Comparison of ENCODE assay signal across 8 cellular contexts in the genomic region with DNA sequence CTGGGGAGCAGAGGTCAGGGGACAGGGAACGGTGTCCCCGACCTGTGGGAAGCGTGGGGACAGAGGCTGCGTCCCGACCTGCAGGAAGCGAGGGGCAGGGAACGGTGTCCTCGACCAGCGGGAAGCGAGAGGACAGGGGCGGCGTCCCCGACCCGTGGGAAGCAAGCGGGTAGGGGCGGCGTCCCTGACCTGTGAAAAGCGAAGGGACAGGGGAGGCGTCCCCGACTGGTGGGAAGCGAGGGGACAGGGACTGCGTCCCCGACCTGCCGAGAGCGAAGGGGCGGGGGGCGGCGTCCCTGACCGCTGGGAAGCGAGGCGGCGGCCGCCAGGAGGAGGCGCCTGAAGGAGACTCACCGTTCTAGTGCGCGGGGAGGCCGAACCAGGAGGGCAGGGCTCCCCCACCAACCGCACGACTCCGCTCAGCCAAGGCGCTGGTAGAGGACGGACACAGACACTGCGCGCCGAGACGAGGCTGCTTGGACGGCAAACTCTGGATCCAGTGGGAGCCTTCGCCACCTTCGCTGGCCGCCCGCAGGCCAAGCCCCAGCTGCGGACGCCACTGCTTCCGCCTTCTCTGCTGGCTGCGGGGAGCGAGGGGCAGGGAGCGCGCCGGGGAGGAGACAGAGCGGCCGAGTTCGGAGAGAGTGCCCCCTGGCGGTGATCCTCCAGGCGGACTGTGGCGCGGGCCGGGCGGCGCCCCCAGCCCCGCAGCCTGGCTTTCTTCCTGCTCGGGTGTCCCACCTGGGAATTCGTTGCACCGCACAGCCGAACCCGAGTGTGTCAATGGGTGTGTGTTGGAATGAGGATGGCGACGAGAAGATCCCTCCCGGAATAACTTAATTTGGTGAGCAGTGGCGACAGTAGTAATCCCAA. TPM values are rescaled to one million over a fixed set of nuclear protein-coding genes. Genes with fewer than 3 reads are reported as not detected.
A peak's percentile ranks its signal among the peaks of the same experiment; 100 is the strongest.
DNase-seq lines count a peak whose midpoint lies in the region; ATAC-seq and TF ChIP-seq lines count a peak whose summit lies in the region.

A gene with protein sequence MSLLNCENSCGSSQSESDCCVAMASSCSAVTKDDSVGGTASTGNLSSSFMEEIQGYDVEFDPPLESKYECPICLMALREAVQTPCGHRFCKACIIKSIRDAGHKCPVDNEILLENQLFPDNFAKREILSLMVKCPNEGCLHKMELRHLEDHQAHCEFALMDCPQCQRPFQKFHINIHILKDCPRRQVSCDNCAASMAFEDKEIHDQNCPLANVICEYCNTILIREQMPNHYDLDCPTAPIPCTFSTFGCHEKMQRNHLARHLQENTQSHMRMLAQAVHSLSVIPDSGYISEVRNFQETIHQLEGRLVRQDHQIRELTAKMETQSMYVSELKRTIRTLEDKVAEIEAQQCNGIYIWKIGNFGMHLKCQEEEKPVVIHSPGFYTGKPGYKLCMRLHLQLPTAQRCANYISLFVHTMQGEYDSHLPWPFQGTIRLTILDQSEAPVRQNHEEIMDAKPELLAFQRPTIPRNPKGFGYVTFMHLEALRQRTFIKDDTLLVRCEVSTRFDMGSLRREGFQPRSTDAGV (minus strand): TSS at position 579 of the 873 bp plus-strand sequence. CDS start 8,757 bp downstream, outside the sequence.

- peak within 1 kb of the TSS; percentile 80 for H3K56ac ChIP-seq in IMR-90 (ENCODE audit: extremely low read depth, insufficient read depth, low read length)

- no peak; the same call in 1 of the 2 replicates for TF ChIP-seq RAD21 in IMR-90 (IDR thresholded peaks at IDR 0.05; ENCODE audit: low read length)

- peak; percentile 89 for TF ChIP-seq POLR2A in IMR-90 (IDR thresholded peaks at IDR 0.05; ENCODE audit: low read depth, low read length)
- peak; percentile 87 to 95 for TF ChIP-seq POLR2A in Peyer's patch (IDR thresholded peaks at IDR 0.05)

- CTCF ChIA-PET in IMR-90 (lab: Yijun Ruan, JAX) = interaction anchor here (0.6 to 2.0 kb wide), 4 partner anchors 9 to 112 kb away, joined by 3 to 6 read pairs (median 3); no protein-coding TSS in a partner anchor
- CTCF ChIA-PET in naive thymus-derived CD4-positive, alpha-beta T cell (lab: Charles Lee) = interaction anchor here (0.7 to 2.3 kb wide), 4 partner anchors 8 to 17 kb away, joined by 3 to 9 read pairs (median 4); no protein-coding TSS in a partner anchor

- H3K9me1 ChIP-seq in IMR-90 (ENCODE audit: insufficient read depth, low read length) = no peaks in the 10 kb centered on the region

- H3K4me1 Mint-ChIP-seq in naive thymus-derived CD4-positive, alpha-beta T cell = peaks cover 21 to 42% (median 31%) of the 10 kb centered on the region in 7 donors
- peaks cover 13 to 30% of the 10 kb centered on the region in 2 donors for H3K4me1 Mint-ChIP-seq in stimulated activated naive B cell treated with anti-CD40 and anti-IgM and Interleukin-4, amounts not matched to agents 10 μg/mL and 1 μg/mL and 100 μg/mL, for 72 hours

- H3K4me3 ChIP-seq in IMR-90 (ENCODE audit: insufficient read depth, low read depth, low read length) = peak within 1 kb of the TSS; percentile 95
- peak within 1 kb of the TSS; percentile 84 to 99 (median 86) for H3K4me3 ChIP-seq in Peyer's patch
- peak within 1 kb of the TSS; percentile 79 to 98 (median 94) for H3K4me3 ChIP-seq in fibroblast of lung (replicated peaks in 1 of 4; ENCODE audit: control extremely low read depth in 1 of 4, insufficient read depth in 1 of 4, low read depth in 3 of 4, low read length in 4 of 4)
- peak within 1 kb of the TSS; percentile 82 for H3K4me3 ChIP-seq in naive thymus-derived CD4-positive, alpha-beta T cell (ENCODE audit: low read length)

- H3K79me1 ChIP-seq in IMR-90 (ENCODE audit: low read depth in 1 of 2, low read length in 2 of 2) = peaks cover 0 to 41% of the 10 kb centered on the region in 2 experiments; a peak in 2 of 4 replicates

- DNase-seq in DMS79 (lab: John Stamatoyannopoulos, UW) = peak; percentile 37
- peak; percentile 74 for DNase-seq in IMR-90
- DNase-seq in Peyer's patch = peak; percentile 89 to 96 (median 95)
- DNase-seq in activated T-helper 1 cell treated with Interleukin-2 at 50 U/mL for 16 hours (ENCODE audit: low read depth) = peak; percentile 84
- peak; percentile 81 to 85 for DNase-seq in fibroblast of lung (ENCODE audit: low read depth in 2 of 2)
- peak; percentile 75 to 95 (median 87) for DNase-seq in naive thymus-derived CD4-positive, alpha-beta T cell
- peak; percentile 82 for DNase-seq in stimulated activated naive B cell treated with anti-CD40 and anti-IgM and Interleukin-4, amounts not matched to agents 10 μg/mL and 1 μg/mL and 100 μg/mL, for 72 hours

- H3K9me3 Mint-ChIP-seq in naive thymus-derived CD4-positive, alpha-beta T cell = peaks cover 0 to 2% (median 0%) of the 10 kb centered on the region in 11 donors
- H3K9me3 Mint-ChIP-seq in stimulated activated naive B cell treated with anti-CD40 and anti-IgM and Interleukin-4, amounts not matched to agents 10 μg/mL and 1 μg/mL and 100 μg/mL, for 72 hours = peaks cover 3 to 4% of the 10 kb centered on the region in 2 donors

- peak within 1 kb of the TSS; percentile 90 for H3K18ac ChIP-seq in IMR-90 (ENCODE audit: low read depth, low read length)

- H3K23ac ChIP-seq in IMR-90 (ENCODE audit: low read depth, low read length) = peak within 1 kb of the TSS; percentile 100

- peak within 1 kb of the TSS; percentile 98 for H2AK9ac ChIP-seq in IMR-90 (replicated peaks; ENCODE audit: low read depth, low read length, poor library complexity)

- peak; percentile 97 for ATAC-seq in GM21529 (IDR thresholded peaks at IDR 0.05; ENCODE audit: unreplicated experiment)
- ATAC-seq in IMR-90 (ENCODE audit: low read depth) = peak; percentile 95
- ATAC-seq in naive thymus-derived CD4-positive, alpha-beta T cell = peak; percentile 99
- ATAC-seq in stimulated activated naive B cell treated with anti-CD40 and anti-IgM and Interleukin-4, amounts not matched to agents 10 μg/mL and 1 μg/mL and 100 μg/mL, for 72 hours (replicated peaks) = peak; percentile 98

- H2BK5ac ChIP-seq in IMR-90 (ENCODE audit: low read depth, low read length, poor library complexity, severe bottlenecking) = peak within 1 kb of the TSS; percentile 97

- peak within 1 kb of the TSS; percentile 84 for H2AK5ac ChIP-seq in IMR-90 (ENCODE audit: low read depth, low read length)

- 0% methylated on average over 30 of the region's 80 CpGs; no CpG with 5 or more reads in 1 of the 2 experiments for WGBS in IMR-90 (ENCODE audit: extremely low coverage in 2 of 2, insufficient read length in 1 of 2), 2 experiments

- H2AFZ ChIP-seq in IMR-90 (replicated peaks; ENCODE audit: low read length, poor library complexity) = peak within 1 kb of the TSS; percentile 100
- peak within 1 kb of the TSS; percentile 98 for H2AFZ ChIP-seq in fibroblast of lung (ENCODE audit: low read length)

- peaks cover 3 to 23% (median 9%) of the 10 kb centered on the region in 5 donors for H3K27me3 Mint-ChIP-seq in naive thymus-derived CD4-positive, alpha-beta T cell
- H3K27me3 Mint-ChIP-seq in stimulated activated naive B cell treated with anti-CD40 and anti-IgM and Interleukin-4, amounts not matched to agents 10 μg/mL and 1 μg/mL and 100 μg/mL, for 72 hours = peaks cover 0 to 6% of the 10 kb centered on the region in 2 donors

- peak within 1 kb of the TSS; percentile 99 for H3K14ac ChIP-seq in IMR-90 (replicated peaks; ENCODE audit: low read depth, low read length)

- H3K36me3 ChIP-seq in IMR-90 (ENCODE audit: control insufficient read depth, insufficient read depth, low read length) (no peaks in the 10 kb centered on the region; the same call in 1 of the 2 replicates), Peyer's patch (no peaks in the 10 kb centered on the region), fibroblast of lung (ENCODE audit: control insufficient read depth, insufficient read depth, low read length) (no peaks in the 10 kb centered on the region)
- H3K36me3 ChIP-seq in naive thymus-derived CD4-positive, alpha-beta T cell (ENCODE audit: control insufficient read depth in 2 of 3, insufficient read depth in 3 of 3, low read length in 3 of 3) = peaks cover 0 to 7% (median 0%) of the 10 kb centered on the region in 3 experiments

- TF ChIP-seq CTCF in IMR-90 (conservative IDR thresholded peaks at IDR 0.05; ENCODE audit: low read depth, low read length) = peak; percentile 80
- TF ChIP-seq CTCF in Peyer's patch (IDR thresholded peaks at IDR 0.05) = peak; percentile 78 to 93 (median 92)
- TF ChIP-seq CTCF in fibroblast of lung (conservative IDR thresholded peaks at IDR 0.05 in 1 of 2, IDR thresholded peaks at IDR 0.05 in 1 of 2; ENCODE audit: low read depth in 1 of 2, low read length in 2 of 2) = peak; percentile 69

- H3K27me3 ChIP-seq in IMR-90 (ENCODE audit: control insufficient read depth, insufficient read depth, low read length) (no peaks in the 10 kb centered on the region), Peyer's patch (no peaks in the 10 kb centered on the region), fibroblast of lung (ENCODE audit: control insufficient read depth, insufficient read depth, low read length) (no peaks in the 10 kb centered on the region)
- no peaks in the 10 kb centered on the region for H3K27me3 ChIP-seq in naive thymus-derived CD4-positive, alpha-beta T cell (ENCODE audit: control insufficient read depth in 2 of 2, insufficient read depth in 2 of 2, low read length in 2 of 2)

- H4K20me1 ChIP-seq in IMR-90 (ENCODE audit: insufficient read depth, low read length) (peaks cover 15% of the 10 kb centered on the region), fibroblast of lung (ENCODE audit: control insufficient read depth, extremely low read depth, insufficient read depth, low read length) (no peaks in the 10 kb centered on the region)

- H3K4me3 Mint-ChIP-seq in naive thymus-derived CD4-positive, alpha-beta T cell = peak within 1 kb of the TSS; percentile 89 to 99 (median 97)
- H3K4me3 Mint-ChIP-seq in stimulated activated naive B cell treated with anti-CD40 and anti-IgM and Interleukin-4, amounts not matched to agents 10 μg/mL and 1 μg/mL and 100 μg/mL, for 72 hours = peak within 1 kb of the TSS; percentile 92 to 98

- peak within 1 kb of the TSS; percentile 93 for H3K4me2 ChIP-seq in IMR-90 (ENCODE audit: low read depth, low read length)
- H3K4me2 ChIP-seq in fibroblast of lung (ENCODE audit: extremely low read depth, insufficient read depth, low read length) = peak within 1 kb of the TSS; percentile 97

- H2BK20ac ChIP-seq in IMR-90 (ENCODE audit: low read depth, low read length) = peak within 1 kb of the TSS; percentile 51; the same call in 1 of the 2 replicates

- no peaks in the 10 kb centered on the region for H3K4me1 ChIP-seq in IMR-90 (ENCODE audit: control insufficient read depth, insufficient read depth, low read length)
- peaks cover 0 to 10% (median 2%) of the 10 kb centered on the region in 4 donors for H3K4me1 ChIP-seq in Peyer's patch
- H3K4me1 ChIP-seq in fibroblast of lung (ENCODE audit: control insufficient read depth, extremely low read depth, insufficient read depth, low read length) = peaks cover 2% of the 10 kb centered on the region
- peaks cover 5 to 13% of the 10 kb centered on the region in 2 donors for H3K4me1 ChIP-seq in naive thymus-derived CD4-positive, alpha-beta T cell (ENCODE audit: control insufficient read depth in 2 of 2, insufficient read depth in 2 of 2, low read length in 2 of 2)

- in situ Hi-C loops in IMR-90 (cut with MboI; ENCODE audit: low sequenced_read_pairs) = no loop called here

- no TSS peak for BruUV-seq in IMR-90 (replicated peaks; lab: Mats Ljungman, UMichigan)

- H3K27ac ChIP-seq in IMR-90 (ENCODE audit: insufficient read depth, low read length) = peak within 1 kb of the TSS; percentile 97
- H3K27ac ChIP-seq in Peyer's patch = peak within 1 kb of the TSS; percentile 86 to 97 (median 90)
- peak within 1 kb of the TSS; percentile 90 for H3K27ac ChIP-seq in fibroblast of lung (ENCODE audit: insufficient read depth, low read length)
- peak within 1 kb of the TSS; percentile 84 for H3K27ac ChIP-seq in naive thymus-derived CD4-positive, alpha-beta T cell (ENCODE audit: low read depth, low read length)

- POLR2A ChIA-PET in IMR-90 (lab: Charles Lee; ENCODE audit: unreplicated experiment) = no interaction called here
- POLR2A ChIA-PET in naive thymus-derived CD4-positive, alpha-beta T cell (lab: Charles Lee) = interaction anchor here (0.7 kb wide), 1 partner anchor 221 kb away, joined by 6 read pairs; no protein-coding TSS in a partner anchor

- peak within 1 kb of the TSS; percentile 100 for H3K4ac ChIP-seq in IMR-90 (ENCODE audit: low read depth, low read length)

- peaks cover 0 to 3% (median 0%) of the 10 kb centered on the region in 5 donors for H3K36me3 Mint-ChIP-seq in naive thymus-derived CD4-positive, alpha-beta T cell
- H3K36me3 Mint-ChIP-seq in stimulated activated naive B cell treated with anti-CD40 and anti-IgM and Interleukin-4, amounts not matched to agents 10 μg/mL and 1 μg/mL and 100 μg/mL, for 72 hours = peaks cover 2 to 8% of the 10 kb centered on the region in 2 donors

- H3K9me3 ChIP-seq in IMR-90 (ENCODE audit: control insufficient read depth, insufficient read depth, low read length) (0 out of 2 replicates have a peak, but pooled peaks cover 2% of the 10 kb centered on the region), Peyer's patch (no peaks in the 10 kb centered on the region), fibroblast of lung (ENCODE audit: control insufficient read depth, insufficient read depth, low read depth, low read length) (no peaks in the 10 kb centered on the region)
- no peaks in the 10 kb centered on the region for H3K9me3 ChIP-seq in naive thymus-derived CD4-positive, alpha-beta T cell (ENCODE audit: control insufficient read depth in 2 of 3, low read length in 3 of 3)

- peak within 1 kb of the TSS; percentile 87 to 98 (median 94) for H3K27ac Mint-ChIP-seq in naive thymus-derived CD4-positive, alpha-beta T cell
- H3K27ac Mint-ChIP-seq in stimulated activated naive B cell treated with anti-CD40 and anti-IgM and Interleukin-4, amounts not matched to agents 10 μg/mL and 1 μg/mL and 100 μg/mL, for 72 hours = peak within 1 kb of the TSS; percentile 98

- H3K9ac ChIP-seq in IMR-90 (ENCODE audit: low read depth, low read length) (peak within 1 kb of the TSS; percentile 97), fibroblast of lung (ENCODE audit: insufficient read depth, low read length) (peak within 1 kb of the TSS; percentile 93)

- intact Hi-C loops in IMR-90 (cut with micrococcal nuclease) = no loop called here
- intact Hi-C loops in naive thymus-derived CD4-positive, alpha-beta T cell (cut with micrococcal nuclease) = loop anchor here (1.0 to 5.0 kb wide), 10 partner anchors 17 to 1593 kb away; a partner anchor contains a TSS

- peak within 1 kb of the TSS; percentile 98 for H4K5ac ChIP-seq in IMR-90 (ENCODE audit: low read depth, low read length)

- H4K8ac ChIP-seq in IMR-90 (ENCODE audit: low read depth in 2 of 2, low read length in 2 of 2) = peak within 1 kb of the TSS; percentile 78 to 99

- dilution Hi-C loops in IMR-90 (cut with HindIII; ENCODE audit: low sequenced_read_pairs, unreplicated experiment) = no loop called here

- H3K79me2 ChIP-seq in fibroblast of lung (ENCODE audit: control insufficient read depth, insufficient read depth, low read length) = peaks cover 33% of the 10 kb centered on the region

- peak within 1 kb of the TSS; percentile 94 for H4K91ac ChIP-seq in IMR-90 (ENCODE audit: insufficient read depth, low read depth, low read length)

- H2BK15ac ChIP-seq in IMR-90 (ENCODE audit: low read depth, low read length) = peak within 1 kb of the TSS; percentile 50; the same call in 1 of the 3 replicates

- peak within 1 kb of the TSS; percentile 97 for H2BK120ac ChIP-seq in IMR-90 (ENCODE audit: low read depth, low read length)

RNA-seq across cellular contexts. Expression of the gene that starts here (rescaled TPM):
- total RNA-seq in IMR-90 (2012; rRNA removed) (15.3 and 17.6 TPM in 2 replicates), Peyer's patch (10 to 100 TPM in 3 of 4 donors, 1 to 10 TPM in 1; 6.6 to 25.1 (median 18.4) TPM), fibroblast of lung (5.6 and 6.6 TPM in 2 replicates)
- polyA plus RNA-seq in IMR-90 (2012; rRNA removed) (5.6 and 6.0 TPM in 2 replicates), fibroblast of lung (7.5 and 9.0 TPM in 2 replicates)
- 1.5 and 1.9 TPM in 2 replicates for polyA plus RNA-seq in IMR-90 (2012; cell fraction: cytosol; rRNA removed)
- polyA plus RNA-seq in IMR-90 (2012; cell fraction: nucleus; rRNA removed; ENCODE audit: low replicate concordance) = 1.4 and 10.2 TPM in 2 replicates
- 4.7 and 5.0 TPM in 2 replicates for polyA plus RNA-seq in fibroblast of lung (2012)
- polyA minus RNA-seq in fibroblast of lung (ENCODE audit: low replicate concordance) = 6.4 and 15.6 TPM in 2 replicates
- total RNA-seq in naive thymus-derived CD4-positive, alpha-beta T cell = 10 to 100 TPM; 14.7 to 22.2 (median 20.6) TPM
- 1 to 10 TPM; 7.9 to 9.6 TPM for polyA plus RNA-seq in naive thymus-derived CD4-positive, alpha-beta T cell

Comparison
In these comparisons a context has a peak if more than half of its experiments do, and no peak if none do; other contexts are left out.
1. Peak in every context shown above with its lines: DNase-seq, ATAC-seq, H3K4me3 ChIP-seq and H3K27ac ChIP-seq.
2. DNase-seq: peak in every context shown above with its lines; median percentile 95 in Peyer's patch; 87 in naive thymus-derived CD4-positive, alpha-beta T cell; 84 in activated T-helper 1 cell treated with Interleukin-2 at 50 U/mL for 16 hours; 83 in fibroblast of lung; 82 in stimulated activated naive B cell treated with anti-CD40 and anti-IgM and Interleukin-4, amounts not matched to agents 10 μg/mL and 1 μg/mL and 100 μg/mL, for 72 hours; 74 in IMR-90; 37 in DMS79.